17 cellular contexts compared by ENCODE assay signal in the genomic region with DNA sequence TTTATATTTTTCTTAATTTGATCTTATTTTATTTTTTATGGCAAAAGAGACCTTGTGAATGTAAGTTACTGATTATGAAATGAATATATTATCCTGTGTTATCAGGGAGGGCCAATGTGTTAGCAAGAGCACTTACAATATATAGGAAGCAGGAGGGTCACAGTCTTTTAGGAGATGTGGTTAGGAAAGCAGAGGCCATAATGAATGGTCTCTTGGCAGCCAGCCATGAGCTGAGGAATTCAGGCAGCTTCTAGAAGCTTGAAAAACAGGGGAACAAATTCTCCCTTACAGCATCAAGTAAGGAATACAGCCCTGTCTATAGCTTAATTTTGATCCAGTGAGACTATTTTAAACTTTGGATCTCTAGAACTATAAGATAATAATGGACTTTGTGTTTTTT.
DNase-seq lines count a peak whose midpoint lies in the region; ATAC-seq and TF ChIP-seq lines count a peak whose summit lies in the region.
"Had no signal": no experiment of that assay in that cellular context is flagged by ENCODE, and none has a peak within 500 bp of the region (broad histone marks: within the 10 kb centered on the region; RNA-seq: fewer than 3 reads in every experiment).

No MANE protein-coding gene starts in this region.

- no peaks in the 10 kb centered on the region for H3K36me3 Mint-ChIP-seq in naive thymus-derived CD8-positive, alpha-beta T cell
- H3K36me3 Mint-ChIP-seq: activated naive CD8-positive, alpha-beta T cell treated with anti-CD3 and anti-CD28 coated beads, Interleukin-2, amount 10 ng/mL, durations not matched to agents 7 days and 5 days had no signal

- DNase-seq in BE2C (peak; percentile 48), KBM-7 (peak; percentile 62), amniotic epithelial cell (ENCODE audit: low read depth) (peak; percentile 40), glomerular visceral epithelial cell (ENCODE audit: extremely low spot score) (peak; percentile 11), DMS53 treated with DMSO at 0.1 percent for 48 hours (lab: John Stamatoyannopoulos, UW; ENCODE audit: unreplicated experiment) (no peak), HK-2 (ENCODE audit: unreplicated experiment) (no peak)
- no peak for DNase-seq in naive thymus-derived CD8-positive, alpha-beta T cell
- DNase-seq: activated CD4-positive, CD25-positive, alpha-beta regulatory T cell; activated naive CD8-positive, alpha-beta T cell treated with anti-CD3 and anti-CD28 coated beads, Interleukin-2, amount 10 ng/mL, durations not matched to agents 7 days and 5 days; effector memory CD8-positive, alpha-beta T cell; left colon; NCI-H1092 treated with DMSO at 0.1 percent for 48 hours; NK-92 treated with Interleukin-12 subunit alpha and Interleukin-12 subunit beta, amount 100 ng/mL, for 24 hours; sigmoid colon; substantia nigra had no signal

- H3K4me1 Mint-ChIP-seq in naive thymus-derived CD8-positive, alpha-beta T cell = no peaks in the 10 kb centered on the region
- H3K4me1 Mint-ChIP-seq: activated naive CD8-positive, alpha-beta T cell treated with anti-CD3 and anti-CD28 coated beads, Interleukin-2, amount 10 ng/mL, durations not matched to agents 7 days and 5 days had no signal

- no peak overlapping the region for H3K27ac Mint-ChIP-seq in naive thymus-derived CD8-positive, alpha-beta T cell
- H3K27ac Mint-ChIP-seq: activated naive CD8-positive, alpha-beta T cell treated with anti-CD3 and anti-CD28 coated beads, Interleukin-2, amount 10 ng/mL, durations not matched to agents 7 days and 5 days; effector memory CD8-positive, alpha-beta T cell; GM23338 had no signal

- no peaks in the 10 kb centered on the region for H3K9me3 ChIP-seq in BE2C
- H3K9me3 ChIP-seq: sigmoid colon had no signal

- H3K4me3 Mint-ChIP-seq in naive thymus-derived CD8-positive, alpha-beta T cell = no peak overlapping the region
- H3K4me3 Mint-ChIP-seq: activated naive CD8-positive, alpha-beta T cell treated with anti-CD3 and anti-CD28 coated beads, Interleukin-2, amount 10 ng/mL, durations not matched to agents 7 days and 5 days; effector memory CD8-positive, alpha-beta T cell; GM23338 had no signal

- no peaks in the 10 kb centered on the region; the same call in 1 of the 2 replicates for H3K4me1 ChIP-seq in BE2C
- H3K4me1 ChIP-seq: sigmoid colon had no signal

- TF ChIP-seq CTCF in BE2C (IDR thresholded peaks at IDR 0.05; ENCODE audit: low read depth, low read length) = no peak

- no peaks in the 10 kb centered on the region for H3K27me3 Mint-ChIP-seq in naive thymus-derived CD8-positive, alpha-beta T cell
- H3K27me3 Mint-ChIP-seq: activated naive CD8-positive, alpha-beta T cell treated with anti-CD3 and anti-CD28 coated beads, Interleukin-2, amount 10 ng/mL, durations not matched to agents 7 days and 5 days; effector memory CD8-positive, alpha-beta T cell had no signal

- no peak overlapping the region for H3K4me3 ChIP-seq in BE2C (ENCODE audit: low read depth, low read length)
- H3K4me3 ChIP-seq: GM23338, sigmoid colon had no signal

- H3K9me3 Mint-ChIP-seq in naive thymus-derived CD8-positive, alpha-beta T cell = peaks cover 2 to 48% (median 9%) of the 10 kb centered on the region in 9 donors
- H3K9me3 Mint-ChIP-seq: GM23338 had no signal

- no peak for ATAC-seq in naive thymus-derived CD8-positive, alpha-beta T cell
- no peak for ATAC-seq in HG02981 (IDR thresholded peaks at IDR 0.05; ENCODE audit: unreplicated experiment)
- ATAC-seq: effector memory CD8-positive, alpha-beta T cell; GM23338; left colon had no signal

- H3K36me3 ChIP-seq in BE2C = no peaks in the 10 kb centered on the region
- H3K36me3 ChIP-seq: sigmoid colon had no signal

- no peaks in the 10 kb centered on the region for H3K27me3 ChIP-seq in BE2C
- H3K27me3 ChIP-seq: sigmoid colon had no signal

- POLR2A ChIA-PET in naive thymus-derived CD8-positive, alpha-beta T cell (lab: Charles Lee) = no interaction called here

- in situ Hi-C loops in KBM-7 (cut with MboI; ENCODE audit: low pct_unique_long_range_greater_than_20kb, low sequenced_read_pairs) = no loop called here

Comparison
In these comparisons a context has a peak if more than half of its experiments do, and no peak if none do; other contexts are left out.
1. DNase-seq: peak in BE2C (single experiment), KBM-7 (single experiment), amniotic epithelial cell (single experiment) and glomerular visceral epithelial cell (single experiment); none in naive thymus-derived CD8-positive, alpha-beta T cell (0 of 10), DMS53 treated with DMSO at 0.1 percent for 48 hours (single experiment) and HK-2 (single experiment).